ENCODE assay signal across 21 cellular contexts in the genomic region with DNA sequence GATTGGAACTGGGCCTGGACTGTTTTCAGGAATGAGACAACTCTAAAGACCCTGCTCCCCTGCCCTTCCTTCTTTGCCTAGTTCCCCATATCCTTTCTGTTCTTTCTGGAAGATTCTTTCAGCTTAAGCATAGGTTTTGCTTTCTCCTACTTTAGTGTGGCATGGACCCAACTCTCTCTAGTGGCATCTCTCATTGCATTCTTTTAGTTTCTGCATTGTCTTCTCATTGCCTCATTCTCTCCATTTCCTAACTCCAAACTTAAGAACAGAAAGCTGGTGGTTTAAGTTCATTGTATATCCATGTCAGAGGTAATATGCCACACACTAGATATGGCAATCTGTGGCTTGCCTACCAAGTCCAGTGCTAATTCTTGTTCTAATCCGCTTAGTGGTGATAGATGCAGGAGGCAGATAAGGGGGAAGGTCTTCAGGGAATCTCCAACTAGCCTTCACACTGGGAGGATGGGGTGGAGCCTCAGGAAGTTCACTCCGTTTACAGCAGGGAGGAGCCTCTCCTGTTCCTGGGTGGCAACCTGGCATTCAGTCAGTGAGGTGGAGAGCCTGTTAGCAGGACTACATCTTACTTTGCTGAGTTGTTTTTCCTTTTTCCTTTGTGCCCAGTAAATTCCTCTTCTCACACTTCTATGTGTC.
DNase-seq lines count a peak whose midpoint lies in the region; ATAC-seq, FAIRE-seq and TF ChIP-seq lines count a peak whose summit lies in the region.
"Had no signal": no experiment of that assay in that cellular context is flagged by ENCODE, and none has a peak within 500 bp of the region (broad histone marks: within the 10 kb centered on the region; RNA-seq: fewer than 3 reads in every experiment).

No MANE protein-coding gene starts in this region.

- no peak overlapping the region for H3K23ac ChIP-seq in mesenchymal stem cell (ENCODE audit: low read length in 2 of 2)

- POLR2A ChIA-PET in endothelial cell of umbilical vein (lab: Charles Lee) = no interaction called here

- no TSS peak for BruUV-seq in endothelial cell of umbilical vein (replicated peaks; lab: Mats Ljungman, UMichigan)

- no peak for ATAC-seq in GM19467 (IDR thresholded peaks at IDR 0.05; ENCODE audit: unreplicated experiment)
- ATAC-seq: GM12878 had no signal

- no peak overlapping the region for H3K14ac ChIP-seq in mesenchymal stem cell (ENCODE audit: low read length in 2 of 2)

- H2BK12ac ChIP-seq in mesenchymal stem cell (ENCODE audit: low read length in 2 of 2) = peak overlapping the region in 1 of 2 experiments; percentile 95

- no peak overlapping the region for H3K27ac ChIP-seq in endothelial cell of umbilical vein (ENCODE audit: insufficient read depth, low read depth, low read length)
- H3K27ac ChIP-seq in mesenchymal stem cell (ENCODE audit: low read length, poor library complexity, severe bottlenecking) = no peak overlapping the region
- H3K27ac ChIP-seq: HL-60, RWPE1 had no signal

- TF ChIP-seq CTCF in D721Med (IDR thresholded peaks at IDR 0.05; ENCODE audit: insufficient read depth, missing control alignments) (no peak), endothelial cell of umbilical vein (IDR thresholded peaks at IDR 0.05; ENCODE audit: extremely low read depth in 1 of 2, insufficient read depth in 1 of 2, low read depth in 1 of 2, low read length in 2 of 2) (no peak)

- no peak overlapping the region for H3K4me3 ChIP-seq in endothelial cell of umbilical vein (replicated peaks in 1 of 3; ENCODE audit: insufficient read depth in 1 of 3, low read depth in 1 of 3, low read length in 3 of 3)
- no peak overlapping the region for H3K4me3 ChIP-seq in mesenchymal stem cell (ENCODE audit: insufficient read depth in 1 of 2, low read depth in 1 of 2, low read length in 2 of 2)
- H3K4me3 ChIP-seq: GM12878 had no signal

- H3K18ac ChIP-seq in mesenchymal stem cell (ENCODE audit: low read depth in 1 of 2, low read length in 2 of 2) = peak overlapping the region; percentile 35 to 61

- no peaks in the 10 kb centered on the region for H3K79me2 ChIP-seq in endothelial cell of umbilical vein (ENCODE audit: control insufficient read depth, insufficient read depth, low read length)

- H2BK15ac ChIP-seq in mesenchymal stem cell (ENCODE audit: low read depth, poor library complexity, severe bottlenecking) = no peak overlapping the region

- H3K4me2 ChIP-seq in endothelial cell of umbilical vein (ENCODE audit: insufficient read depth, low read length) = no peak overlapping the region
- H3K4me2 ChIP-seq in mesenchymal stem cell (ENCODE audit: low read length, poor library complexity, severe bottlenecking) = no peak overlapping the region

- H3K4ac ChIP-seq in mesenchymal stem cell (ENCODE audit: low read depth in 1 of 2, low read length in 2 of 2) = peak overlapping the region in 1 of 2 experiments; percentile 54

- dilution Hi-C loops in endothelial cell of umbilical vein (cut with MboI; ENCODE audit: extremely low pct_ligation_motif_present, low sequenced_read_pairs) = no loop called here

- no peaks in the 10 kb centered on the region for H3K9me1 ChIP-seq in endothelial cell of umbilical vein (replicated peaks; ENCODE audit: control insufficient read depth, extremely low read depth, insufficient read depth, low read length)

- H3K9ac ChIP-seq in endothelial cell of umbilical vein (replicated peaks; ENCODE audit: extremely low read depth, insufficient read depth, low read length) (no peak overlapping the region), mesenchymal stem cell (ENCODE audit: low read length) (no peak overlapping the region)

- H2BK120ac ChIP-seq in mesenchymal stem cell (ENCODE audit: low read depth, low read length) = no peak overlapping the region

- H4K91ac ChIP-seq in mesenchymal stem cell (ENCODE audit: low read length) = no peak overlapping the region

- DNase-seq in D721Med (ENCODE audit: insufficient read length, low spot score) = no peak
- DNase-seq in SK-N-DZ (ENCODE audit: low spot score) = peak; percentile 93
- DNase-seq in endothelial cell of umbilical vein (ENCODE audit: low read depth, low spot score) = no peak
- DNase-seq in mesenchymal stem cell = no peak
- DNase-seq in CD1c-positive myeloid dendritic cell (ENCODE audit: extremely low spot score) = no peak
- DNase-seq in kidney glomerular epithelial cell (lab: John Stamatoyannopoulos, UW) = no peak
- DNase-seq in SW 1271 (lab: John Stamatoyannopoulos, UW) = no peak
- DNase-seq: CD4-positive, alpha-beta T cell; DMS79; GDM1; NCI-H1105 treated with DMSO at 0.1 percent for 48 hours; NCI-H187 treated with DMSO at 0.1 percent for 48 hours; NCI-H446; NCI-H69; OCI-M1 had no signal

- TF ChIP-seq POLR2A in endothelial cell of umbilical vein (IDR thresholded peaks at IDR 0.05; ENCODE audit: low read depth, low read length) = no peak

- 47% methylated on average over 2 of the region's 2 CpGs for WGBS in mesenchymal stem cell

- H3K27me3 ChIP-seq in endothelial cell of umbilical vein (ENCODE audit: control insufficient read depth in 2 of 2, insufficient read depth in 2 of 2, low read length in 2 of 2) (no peaks in the 10 kb centered on the region), mesenchymal stem cell (ENCODE audit: control insufficient read depth in 1 of 2, insufficient read depth in 1 of 2, low read length in 2 of 2) (no peaks in the 10 kb centered on the region)

- H4K20me1 ChIP-seq in endothelial cell of umbilical vein (replicated peaks; ENCODE audit: control insufficient read depth, extremely low read depth, insufficient read depth, low read length) = no peaks in the 10 kb centered on the region

- no peaks in the 10 kb centered on the region for H3K36me3 ChIP-seq in endothelial cell of umbilical vein (ENCODE audit: control insufficient read depth in 2 of 2, extremely low read depth in 1 of 2, insufficient read depth in 2 of 2, low read length in 2 of 2)
- no peaks in the 10 kb centered on the region for H3K36me3 ChIP-seq in mesenchymal stem cell (ENCODE audit: control insufficient read depth in 1 of 2, insufficient read depth in 2 of 2, low read depth in 1 of 2, low read length in 2 of 2)

- H3K4me1 ChIP-seq in endothelial cell of umbilical vein (ENCODE audit: control insufficient read depth, extremely low read depth, insufficient read depth, low read length) (peaks cover 14% of the 10 kb centered on the region), mesenchymal stem cell (ENCODE audit: control insufficient read depth, insufficient read depth, low read depth, low read length) (no peaks in the 10 kb centered on the region)

- H3K79me1 ChIP-seq in mesenchymal stem cell (replicated peaks; ENCODE audit: low read length, poor library complexity, severe bottlenecking) = no peaks in the 10 kb centered on the region

- H2BK5ac ChIP-seq in mesenchymal stem cell (ENCODE audit: low read depth, low read length, poor library complexity, severe bottlenecking) = no peak overlapping the region

- intact Hi-C loops in endothelial cell of umbilical vein (cut with micrococcal nuclease) = no loop called here

- no peak overlapping the region for H2AK5ac ChIP-seq in mesenchymal stem cell (ENCODE audit: low read length, severe bottlenecking)

- no peaks in the 10 kb centered on the region for H3K9me3 ChIP-seq in endothelial cell of umbilical vein (replicated peaks; ENCODE audit: control insufficient read depth, insufficient read depth, low read length)
- H3K9me3 ChIP-seq in mesenchymal stem cell (ENCODE audit: control insufficient read depth, low read length) = no peaks in the 10 kb centered on the region

- peak; percentile 88 for FAIRE-seq in D721Med (lab: Jason Lieb, UNC)
- no peak for FAIRE-seq in endothelial cell of umbilical vein (lab: Jason Lieb, UNC)
- FAIRE-seq: GM12878, GM18507, HTR-8/SVneo had no signal

- CTCF ChIA-PET in endothelial cell of umbilical vein (lab: Charles Lee) = no interaction called here

- H2AFZ ChIP-seq in endothelial cell of umbilical vein (ENCODE audit: low read depth, low read length) = no peak overlapping the region
- H2AFZ ChIP-seq in mesenchymal stem cell (ENCODE audit: low read depth, low read length) = no peak overlapping the region

- H4K8ac ChIP-seq in mesenchymal stem cell (ENCODE audit: low read length) = no peak overlapping the region

TF ChIP-seq in endothelial cell of umbilical vein, 7 proteins besides CTCF, POLR2A, EP300 and RAD21:
- TF ChIP-seq GATA2 (IDR thresholded peaks at IDR 0.05; ENCODE audit: insufficient read depth, insufficient read length, low read depth, low read length) (peak; percentile 23), EZH2 (IDR thresholded peaks at IDR 0.05; ENCODE audit: borderline replicate concordance, low read depth, low read length, severe bottlenecking) (no peak)
TF ChIP-seq in endothelial cell of umbilical vein: peak in this region for 1.
